10 cellular contexts compared by ENCODE assay signal in genomic region chr21:45078877-45079281, GRCh38. TPM values are rescaled to one million over a fixed set of nuclear protein-coding genes. Genes with fewer than 3 reads are reported as not detected.
A peak's percentile ranks its signal among the peaks of the same experiment; 100 is the strongest.
DNase-seq lines count a peak whose midpoint lies in the region; ATAC-seq, FAIRE-seq and TF ChIP-seq lines count a peak whose summit lies in the region.
"Had no signal": no experiment of that assay in that cellular context is flagged by ENCODE, and none has a peak within 500 bp of the region (broad histone marks: within the 10 kb centered on the region; RNA-seq: fewer than 3 reads in every experiment).

No MANE protein-coding gene starts in this region.

- peaks cover 33% of the 10 kb centered on the region for H3K4me1 ChIP-seq in endothelial cell of umbilical vein (ENCODE audit: control insufficient read depth, extremely low read depth, insufficient read depth, low read length)

- no peak for TF ChIP-seq CTCF in endothelial cell of umbilical vein (IDR thresholded peaks at IDR 0.05; ENCODE audit: extremely low read depth in 1 of 2, insufficient read depth in 1 of 2, low read depth in 1 of 2, low read length in 2 of 2)

- peak; percentile 38 for FAIRE-seq in HTR-8/SVneo (lab: Jason Lieb, UNC)
- no peak for FAIRE-seq in endothelial cell of umbilical vein (lab: Jason Lieb, UNC)

- H3K9me1 ChIP-seq in endothelial cell of umbilical vein (replicated peaks; ENCODE audit: control insufficient read depth, extremely low read depth, insufficient read depth, low read length) = no peaks in the 10 kb centered on the region

- no peaks in the 10 kb centered on the region for H3K9me3 ChIP-seq in endothelial cell of umbilical vein (replicated peaks; ENCODE audit: control insufficient read depth, insufficient read depth, low read length)

- no peaks in the 10 kb centered on the region for H3K36me3 ChIP-seq in endothelial cell of umbilical vein (ENCODE audit: control insufficient read depth in 2 of 2, extremely low read depth in 1 of 2, insufficient read depth in 2 of 2, low read length in 2 of 2)

- CTCF ChIA-PET in activated CD4-positive, alpha-beta memory T cell treated with anti-CD3 and anti-CD28 coated beads for 36 hours (lab: Charles Lee) = interaction anchor here (1.3 to 5.4 kb wide), 4 partner anchors 24 to 129 kb away, joined by 4 to 73 read pairs (median 17); no protein-coding TSS in a partner anchor
- CTCF ChIA-PET in endothelial cell of umbilical vein (lab: Charles Lee) = interaction anchor here (1.0 to 6.0 kb wide), 9 partner anchors 12 to 128 kb away, joined by 3 to 67 read pairs (median 6); no protein-coding TSS in a partner anchor

- no peaks in the 10 kb centered on the region for H3K27me3 ChIP-seq in endothelial cell of umbilical vein (ENCODE audit: control insufficient read depth in 2 of 2, insufficient read depth in 2 of 2, low read length in 2 of 2)

- POLR2A ChIA-PET in activated CD4-positive, alpha-beta memory T cell treated with anti-CD3 and anti-CD28 coated beads for 36 hours (lab: Charles Lee) = interaction anchor here (1.0 to 1.9 kb wide), 3 partner anchors 11 to 139 kb away, joined by 3 to 6 read pairs (median 5); partner anchors contain the start of gene SLX9
- POLR2A ChIA-PET in endothelial cell of umbilical vein (lab: Charles Lee) = no interaction called here

- DNase-seq in HTR-8/SVneo (ENCODE audit: insufficient read length, low spot score) = no peak
- peak; percentile 89 for DNase-seq in activated CD4-positive, alpha-beta memory T cell treated with anti-CD3 and anti-CD28 coated beads for 36 hours
- no peak for DNase-seq in endothelial cell of umbilical vein (ENCODE audit: low read depth, low spot score)
- DNase-seq in stimulated activated CD8-positive, alpha-beta memory T cell treated with anti-CD3 and anti-CD28 coated beads, Interleukin-12 subunit alpha, Interleukin-12 subunit beta, amount 100 ng/mL, for 4 hours (ENCODE audit: low read depth) = peak; percentile 47
- DNase-seq in epidermal melanocyte (ENCODE audit: insufficient read length, low spot score) = no peak
- no peak for DNase-seq in Right ventricle myocardium inferior (ENCODE audit: missing footprints)
- no peak for DNase-seq in AG08396 (ENCODE audit: low spot score)
- DNase-seq in NCI-H1694 (lab: John Stamatoyannopoulos, UW) = no peak
- DNase-seq: mesendoderm, SW 1271 had no signal

- H4K20me1 ChIP-seq in endothelial cell of umbilical vein (replicated peaks; ENCODE audit: control insufficient read depth, extremely low read depth, insufficient read depth, low read length) = no peaks in the 10 kb centered on the region

- TF ChIP-seq POLR2A in endothelial cell of umbilical vein (IDR thresholded peaks at IDR 0.05; ENCODE audit: low read depth, low read length) = no peak

- H3K9me3 Mint-ChIP-seq in activated CD4-positive, alpha-beta memory T cell treated with anti-CD3 and anti-CD28 coated beads for 36 hours = no peaks in the 10 kb centered on the region

- no peak overlapping the region for H3K27ac ChIP-seq in endothelial cell of umbilical vein (ENCODE audit: insufficient read depth, low read depth, low read length)

- peaks cover 2% of the 10 kb centered on the region for H3K36me3 Mint-ChIP-seq in activated CD4-positive, alpha-beta memory T cell treated with anti-CD3 and anti-CD28 coated beads for 36 hours

- H3K27me3 Mint-ChIP-seq in activated CD4-positive, alpha-beta memory T cell treated with anti-CD3 and anti-CD28 coated beads for 36 hours = no peaks in the 10 kb centered on the region

- dilution Hi-C loops in endothelial cell of umbilical vein (cut with MboI; ENCODE audit: extremely low pct_ligation_motif_present, low sequenced_read_pairs) = no loop called here

- H3K4me3 ChIP-seq in endothelial cell of umbilical vein (replicated peaks in 1 of 3; ENCODE audit: insufficient read depth in 1 of 3, low read depth in 1 of 3, low read length in 3 of 3) = no peak overlapping the region

- intact Hi-C loops in activated CD4-positive, alpha-beta memory T cell treated with anti-CD3 and anti-CD28 coated beads for 36 hours (cut with micrococcal nuclease) = loop anchor here (1.0 to 5.0 kb wide), 7 partner anchors 8 to 738 kb away; partner anchors contain the start of gene PTTG1IP
- intact Hi-C loops in endothelial cell of umbilical vein (cut with micrococcal nuclease) (no loop called here), Right ventricle myocardium inferior (cut with DNase I) (no loop called here)

- H3K4me3 Mint-ChIP-seq in activated CD4-positive, alpha-beta memory T cell treated with anti-CD3 and anti-CD28 coated beads for 36 hours = peak overlapping the region; percentile 40

- no peak overlapping the region for H2AFZ ChIP-seq in endothelial cell of umbilical vein (ENCODE audit: low read depth, low read length)

- peaks cover 50% of the 10 kb centered on the region for H3K79me2 ChIP-seq in endothelial cell of umbilical vein (ENCODE audit: control insufficient read depth, insufficient read depth, low read length)

- no peak overlapping the region for H3K9ac ChIP-seq in endothelial cell of umbilical vein (replicated peaks; ENCODE audit: extremely low read depth, insufficient read depth, low read length)

- H3K4me2 ChIP-seq in endothelial cell of umbilical vein (ENCODE audit: insufficient read depth, low read length) = no peak overlapping the region

- H3K27ac Mint-ChIP-seq in activated CD4-positive, alpha-beta memory T cell treated with anti-CD3 and anti-CD28 coated beads for 36 hours = peak overlapping the region; percentile 96

- H3K4me1 Mint-ChIP-seq in activated CD4-positive, alpha-beta memory T cell treated with anti-CD3 and anti-CD28 coated beads for 36 hours (ENCODE audit: low read depth) = peaks cover 83% of the 10 kb centered on the region

- no TSS peak for BruUV-seq in endothelial cell of umbilical vein (replicated peaks; lab: Mats Ljungman, UMichigan)

- no peak for ATAC-seq in Right ventricle myocardium inferior

TF ChIP-seq in endothelial cell of umbilical vein, 7 proteins besides CTCF, POLR2A, EP300 and RAD21:
- TF ChIP-seq MYC (IDR thresholded peaks at IDR 0.05; ENCODE audit: low read depth, low read length) (no peak), GATA2 (IDR thresholded peaks at IDR 0.05; ENCODE audit: insufficient read depth, insufficient read length, low read depth, low read length) (peak; percentile 18), JUN (IDR thresholded peaks at IDR 0.05; ENCODE audit: borderline replicate concordance, insufficient read depth, insufficient read length, low read depth) (peak; percentile 11)
- TF ChIP-seq, protein P1, sequence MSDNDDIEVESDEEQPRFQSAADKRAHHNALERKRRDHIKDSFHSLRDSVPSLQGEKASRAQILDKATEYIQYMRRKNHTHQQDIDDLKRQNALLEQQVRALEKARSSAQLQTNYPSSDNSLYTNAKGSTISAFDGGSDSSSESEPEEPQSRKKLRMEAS (IDR thresholded peaks at IDR 0.05; ENCODE audit: insufficient read depth, insufficient read length) = no peak

RNA-seq across cellular contexts. Expression of gene ADARB1, which starts 4.5 kb away (rescaled TPM):
- total RNA-seq in activated CD4-positive, alpha-beta memory T cell treated with anti-CD3 and anti-CD28 coated beads for 36 hours = 10 to 100 TPM; 37.6 to 40.6 TPM
- total RNA-seq in endothelial cell of umbilical vein (54.3 and 55.5 TPM in 2 replicates), Right ventricle myocardium inferior (15.1 TPM)
- polyA plus RNA-seq in endothelial cell of umbilical vein = 17.8 and 32.5 TPM in 2 replicates
- polyA plus RNA-seq in endothelial cell of umbilical vein (2011; cell fraction: cytosol; rRNA removed) = 17.4 and 18.8 TPM in 2 replicates
- polyA plus RNA-seq in endothelial cell of umbilical vein (2011; cell fraction: nucleus; rRNA removed) = 88.3 and 92.8 TPM in 2 replicates
- 29.3 and 33.4 TPM in 2 replicates for polyA plus RNA-seq in endothelial cell of umbilical vein (2012)
- polyA minus RNA-seq in endothelial cell of umbilical vein = 41.5 and 43.3 TPM in 2 replicates
- 54.5 TPM for polyA minus RNA-seq in endothelial cell of umbilical vein (2011; cell fraction: cytosol; rRNA and poly(A)+ RNA removed)
- 48.7 and 51.7 TPM in 2 replicates for polyA minus RNA-seq in endothelial cell of umbilical vein (2011; cell fraction: nucleus; rRNA and poly(A)+ RNA removed)

Comparison
In these comparisons a context has a peak if more than half of its experiments do, and no peak if none do; other contexts are left out.
1. DNase-seq: peak in activated CD4-positive, alpha-beta memory T cell treated with anti-CD3 and anti-CD28 coated beads for 36 hours (single experiment) and stimulated activated CD8-positive, alpha-beta memory T cell treated with anti-CD3 and anti-CD28 coated beads, Interleukin-12 subunit alpha, Interleukin-12 subunit beta, amount 100 ng/mL, for 4 hours (single experiment); none in HTR-8/SVneo (single experiment), endothelial cell of umbilical vein (single experiment), epidermal melanocyte (single experiment), Right ventricle myocardium inferior (single experiment), AG08396 (single experiment) and NCI-H1694 (single experiment).